ENCODE assay signal across 8 cellular contexts in the genomic region with DNA sequence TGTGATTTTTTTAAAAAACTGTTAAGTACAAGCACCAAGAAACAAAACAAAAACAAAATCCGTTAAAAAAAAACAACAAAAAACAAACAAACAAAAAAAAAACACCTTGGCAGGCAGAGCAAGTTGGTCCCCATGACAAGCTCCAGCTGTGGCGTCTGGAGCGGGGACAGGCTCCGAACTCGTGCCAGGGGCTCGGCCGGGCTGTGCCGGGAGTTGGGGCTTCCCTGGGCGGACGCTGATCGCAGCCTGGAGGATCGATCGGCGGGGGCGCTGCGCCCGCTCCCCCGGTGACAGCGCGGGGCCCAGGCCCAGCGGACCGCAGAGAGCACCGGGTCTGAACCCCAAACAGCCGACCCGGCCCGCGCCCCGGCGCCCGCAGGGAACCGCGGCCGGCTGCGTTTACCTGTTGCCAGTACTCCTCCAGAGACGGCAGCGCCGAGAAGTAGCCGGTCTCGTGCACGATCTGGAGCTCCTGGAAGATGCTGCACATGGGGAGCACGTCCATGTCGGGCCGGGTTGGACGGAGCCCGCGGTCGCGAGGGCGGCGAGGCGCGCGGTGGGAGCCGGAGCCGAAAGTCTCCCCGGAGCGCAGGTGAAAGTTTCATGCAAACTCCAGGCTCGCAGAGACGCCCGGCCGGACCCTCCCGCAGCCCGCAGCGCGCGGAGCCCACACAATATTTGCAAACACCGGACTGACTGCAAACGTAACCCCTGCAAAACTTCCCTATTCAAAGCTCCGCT. TPM values are rescaled to one million over a fixed set of nuclear protein-coding genes. Genes with fewer than 3 reads are reported as not detected.
A peak's percentile ranks its signal among the peaks of the same experiment; 100 is the strongest.
DNase-seq lines count a peak whose midpoint lies in the region; ATAC-seq and TF ChIP-seq lines count a peak whose summit lies in the region.

KLF6 (minus strand) TSS at position 700 of the 741 bp plus-strand sequence; CDS start at position 505, 195 bp downstream.

- CTCF ChIA-PET in activated naive CD4-positive, alpha-beta T cell treated with anti-CD3 and anti-CD28 coated beads for 36 hours (lab: Charles Lee): no interaction called here

- ATAC-seq in HG03039 (IDR thresholded peaks at IDR 0.05; ENCODE audit: unreplicated experiment) (peak; percentile 37), thoracic aorta (ENCODE audit: insufficient number of reproducible peaks, low FRiP score, low read depth) (no peak)

- peak; percentile 57 for DNase-seq in activated naive CD4-positive, alpha-beta T cell treated with anti-CD3 and anti-CD28 coated beads for 36 hours
- no peak for DNase-seq in activated naive CD4-positive, alpha-beta T cell (lab: John Stamatoyannopoulos, UW)
- no peak for DNase-seq in endodermal cell
- DNase-seq in mesenteric fat pad (ENCODE audit: low spot score): no peak
- DNase-seq in thoracic aorta (ENCODE audit: low spot score): no peak
- no peak for DNase-seq in NCI-H1930 (lab: John Stamatoyannopoulos, UW)

- H3K9me3 Mint-ChIP-seq in activated naive CD4-positive, alpha-beta T cell treated with anti-CD3 and anti-CD28 coated beads for 36 hours: peaks cover 7% of the 10 kb centered on the region
- H3K9me3 Mint-ChIP-seq in endodermal cell: peaks cover under 1% of the 10 kb centered on the region

- H2AFZ ChIP-seq in SU-DHL-6 (ENCODE audit: low read depth, low read length, severe bottlenecking): peak within 1 kb of the TSS; percentile 85

- H3K79me2 ChIP-seq in SU-DHL-6 (ENCODE audit: insufficient read depth, low read length): peaks cover 30% of the 10 kb centered on the region

- H3K27me3 ChIP-seq in SU-DHL-6 (ENCODE audit: low read length) (no peaks in the 10 kb centered on the region), endodermal cell (ENCODE audit: control insufficient read depth, insufficient read depth, low read length, poor library complexity, severe bottlenecking) (no peaks in the 10 kb centered on the region), thoracic aorta (replicated peaks; ENCODE audit: insufficient read depth) (no peaks in the 10 kb centered on the region)

- H4K20me1 ChIP-seq in SU-DHL-6 (ENCODE audit: low read depth, low read length): no peaks in the 10 kb centered on the region

- H3K36me3 Mint-ChIP-seq in activated naive CD4-positive, alpha-beta T cell treated with anti-CD3 and anti-CD28 coated beads for 36 hours (ENCODE audit: low read depth): peaks cover 52% of the 10 kb centered on the region
- H3K36me3 Mint-ChIP-seq in endodermal cell (ENCODE audit: low read depth): peaks cover 38% of the 10 kb centered on the region

- H3K9ac ChIP-seq in SU-DHL-6 (ENCODE audit: low read length) (peak within 1 kb of the TSS; percentile 93), endodermal cell (ENCODE audit: extremely low read depth, low read length, poor library complexity, severe bottlenecking) (peak within 1 kb of the TSS; percentile 99)

- peak within 1 kb of the TSS; percentile 99 for H3K27ac Mint-ChIP-seq in activated naive CD4-positive, alpha-beta T cell treated with anti-CD3 and anti-CD28 coated beads for 36 hours
- H3K27ac Mint-ChIP-seq in endodermal cell: peak within 1 kb of the TSS; percentile 99

- peak within 1 kb of the TSS; percentile 96 for H3K4me3 Mint-ChIP-seq in activated naive CD4-positive, alpha-beta T cell treated with anti-CD3 and anti-CD28 coated beads for 36 hours
- H3K4me3 Mint-ChIP-seq in endodermal cell: peak within 1 kb of the TSS; percentile 92

- H3K4me1 ChIP-seq in endodermal cell (ENCODE audit: control insufficient read depth, insufficient read depth, low read length) (peaks cover 10% of the 10 kb centered on the region), thoracic aorta (ENCODE audit: control insufficient read depth in 1 of 2, low read depth in 2 of 2) (peaks cover 0 to 13% of the 10 kb centered on the region in 2 donors)

- peaks cover 37% of the 10 kb centered on the region for H3K4me1 Mint-ChIP-seq in activated naive CD4-positive, alpha-beta T cell treated with anti-CD3 and anti-CD28 coated beads for 36 hours (ENCODE audit: low read depth)
- H3K4me1 Mint-ChIP-seq in endodermal cell: peaks cover 53% of the 10 kb centered on the region

- TF ChIP-seq CTCF in SU-DHL-6 (IDR thresholded peaks at IDR 0.05; ENCODE audit: insufficient read depth, low read length, poor library complexity, severe bottlenecking) (no peak), endodermal cell (conservative IDR thresholded peaks at IDR 0.05) (no peak), thoracic aorta (IDR thresholded peaks at IDR 0.05) (no peak)

- H3K9me3 ChIP-seq in SU-DHL-6 (ENCODE audit: insufficient read depth, low read length): no peaks in the 10 kb centered on the region
- H3K9me3 ChIP-seq in endodermal cell (ENCODE audit: control insufficient read depth, low read length): no peaks in the 10 kb centered on the region
- no peaks in the 10 kb centered on the region for H3K9me3 ChIP-seq in thoracic aorta

- H3K36me3 ChIP-seq in SU-DHL-6 (ENCODE audit: low read length) (no peaks in the 10 kb centered on the region; the same call in 1 of the 2 replicates), endodermal cell (ENCODE audit: control insufficient read depth, insufficient read depth, low read length) (peaks cover 41% of the 10 kb centered on the region), thoracic aorta (peaks cover 23% of the 10 kb centered on the region)

- intact Hi-C loops in activated naive CD4-positive, alpha-beta T cell treated with anti-CD3 and anti-CD28 coated beads for 36 hours (cut with micrococcal nuclease): loop anchor here (1.0 to 5.0 kb wide), 4 partner anchors 7 to 612 kb away; partner anchors contain the start of gene PITRM1

- peak within 1 kb of the TSS; percentile 80 for H3K4me2 ChIP-seq in SU-DHL-6 (ENCODE audit: low read depth, low read length, poor library complexity, severe bottlenecking)

- WGBS in endodermal cell (ENCODE audit: insufficient coverage in 1 of 2, insufficient read length in 1 of 2), 2 experiments: 0% methylated on average over 30 to 69 of the region's 69 CpGs

- peaks cover 6% of the 10 kb centered on the region; the same call in 1 of the 2 replicates for H3F3A ChIP-seq in SU-DHL-6 (ENCODE audit: insufficient read depth)

- H3K4me3 ChIP-seq in SU-DHL-6 (ENCODE audit: insufficient read depth, low read length, poor library complexity, severe bottlenecking) (peak within 1 kb of the TSS; percentile 81), endodermal cell (ENCODE audit: low read length) (peak within 1 kb of the TSS; percentile 99), thoracic aorta (peak within 1 kb of the TSS; percentile 83)

- no peaks in the 10 kb centered on the region for H3K27me3 Mint-ChIP-seq in activated naive CD4-positive, alpha-beta T cell treated with anti-CD3 and anti-CD28 coated beads for 36 hours (ENCODE audit: low read depth)
- H3K27me3 Mint-ChIP-seq in endodermal cell (ENCODE audit: insufficient read depth): no peaks in the 10 kb centered on the region

- H3K27ac ChIP-seq in SU-DHL-6 (ENCODE audit: low read depth, low read length) (peak within 1 kb of the TSS; percentile 82), endodermal cell (ENCODE audit: low read depth, low read length) (peak within 1 kb of the TSS; percentile 99), thoracic aorta (peak within 1 kb of the TSS; percentile 98 to 99)

- H3K9me2 ChIP-seq in SU-DHL-6 (replicated peaks; ENCODE audit: insufficient read depth, low read length): no peaks in the 10 kb centered on the region

RNA-seq across cellular contexts. Expression of gene KLF6, which starts in this region (rescaled TPM):
- 10 to 100 TPM; 78.9 to 82.1 TPM for total RNA-seq in activated naive CD4-positive, alpha-beta T cell treated with anti-CD3 and anti-CD28 coated beads for 36 hours
- 10 to 100 TPM; 59.0 to 71.2 TPM for total RNA-seq in endodermal cell
- polyA plus RNA-seq in endodermal cell (2013, experiment 1 of 2): 36.4 TPM
- 43.6 TPM for polyA plus RNA-seq in endodermal cell (2013, experiment 2 of 2)
- total RNA-seq in mesenteric fat pad: 474 TPM
- total RNA-seq in thoracic aorta: 100 to 1,000 TPM; 170 to 201 TPM
